In genomic region chr1:54360165-54361005, GRCh38 we compare ENCODE assay signal across 13 cellular contexts. TPM values are rescaled to one million over a fixed set of nuclear protein-coding genes. Genes with fewer than 3 reads are reported as not detected.
DNase-seq lines count a peak whose midpoint lies in the region; ATAC-seq and TF ChIP-seq lines count a peak whose summit lies in the region.
"Had no signal": no experiment of that assay in that cellular context is flagged by ENCODE, and none has a peak within 500 bp of the region (broad histone marks: within the 10 kb centered on the region; RNA-seq: fewer than 3 reads in every experiment).

No MANE protein-coding gene starts in this region.

- H3K27me3 ChIP-seq in CD4-positive, CD25-positive, alpha-beta regulatory T cell (ENCODE audit: control insufficient read depth, insufficient read depth, low read length), result no peaks in the 10 kb centered on the region
- H3K27me3 ChIP-seq in vagina, result no peaks in the 10 kb centered on the region

- H3K4me1 ChIP-seq in CD4-positive, CD25-positive, alpha-beta regulatory T cell (ENCODE audit: control insufficient read depth, insufficient read depth, low read length, poor library complexity, severe bottlenecking), result peaks cover 22% of the 10 kb centered on the region
- H3K4me1 ChIP-seq in vagina, result peaks cover 81% of the 10 kb centered on the region

- intact Hi-C loops in vagina (cut with DNase I), result no loop called here

- H3K27ac Mint-ChIP-seq in CD4-positive, CD25-positive, alpha-beta regulatory T cell, result peak overlapping the region; percentile 31 to 85 (median 38)
- H3K27ac Mint-ChIP-seq in T-cell, result peak overlapping the region; percentile 30 to 54
- H3K27ac Mint-ChIP-seq: activated naive CD4-positive, alpha-beta T cell treated with anti-CD3 and anti-CD28 coated beads, Interleukin-2, amount 10 ng/mL, durations not matched to agents 7 days and 5 days; progenitor cell of endocrine pancreas had no signal

- H3K4me3 ChIP-seq in CD4-positive, CD25-positive, alpha-beta regulatory T cell (ENCODE audit: low read depth, low read length), result no peak overlapping the region
- H3K4me3 ChIP-seq in fibroblast of villous mesenchyme (ENCODE audit: low read depth, low read length) (no peak overlapping the region), vagina (no peak overlapping the region)

- no peak for ATAC-seq in CD4-positive, CD25-positive, alpha-beta regulatory T cell (ENCODE audit: low read depth in 2 of 2)
- ATAC-seq in T-cell (replicated peaks in 1 of 4), result no peak
- ATAC-seq in HG03432 (IDR thresholded peaks at IDR 0.05; ENCODE audit: unreplicated experiment), result no peak

- H3K4me3 Mint-ChIP-seq in CD4-positive, CD25-positive, alpha-beta regulatory T cell, result no peak overlapping the region
- no peak overlapping the region for H3K4me3 Mint-ChIP-seq in T-cell
- H3K4me3 Mint-ChIP-seq: activated naive CD4-positive, alpha-beta T cell treated with anti-CD3 and anti-CD28 coated beads, Interleukin-2, amount 10 ng/mL, durations not matched to agents 7 days and 5 days had no signal

- TF ChIP-seq CTCF in GM13977 (IDR thresholded peaks at IDR 0.05; ENCODE audit: extremely low read depth, insufficient read depth, missing control alignments) (peak; percentile 35), fibroblast of villous mesenchyme (IDR thresholded peaks at IDR 0.05; ENCODE audit: insufficient read depth, low read depth, low read length) (peak; percentile 9), vagina (IDR thresholded peaks at IDR 0.05) (no peak)

- H3K36me3 Mint-ChIP-seq in CD4-positive, CD25-positive, alpha-beta regulatory T cell, result peaks cover 12% of the 10 kb centered on the region
- H3K36me3 Mint-ChIP-seq in T-cell, result peaks cover 13% of the 10 kb centered on the region

- DNase-seq in CD4-positive, CD25-positive, alpha-beta regulatory T cell, result peak in 1 of 3 donors; percentile 17
- DNase-seq in GM13977 (ENCODE audit: low spot score), result no peak
- DNase-seq in T-cell, result no peak
- no peak for DNase-seq in fibroblast of villous mesenchyme (ENCODE audit: low read depth)
- DNase-seq in NK-92 treated with Interleukin-12 subunit alpha and Interleukin-12 subunit beta, amount 100 ng/mL, for 24 hours (lab: John Stamatoyannopoulos, UW), result no peak
- no peak for DNase-seq in vagina (ENCODE audit: extremely low spot score in 2 of 2)
- DNase-seq in DMS79 (lab: John Stamatoyannopoulos, UW), result no peak
- DNase-seq: activated naive CD4-positive, alpha-beta T cell treated with anti-CD3 and anti-CD28 coated beads, Interleukin-2, amount 10 ng/mL, durations not matched to agents 7 days and 5 days; DMS153; NCI-H1105 treated with DMSO at 0.1 percent for 48 hours; SK-N-SH had no signal

- in situ Hi-C loops in GM13977 (cut with MboI; ENCODE audit: low pct_unique_long_range_greater_than_20kb, low sequenced_read_pairs, unreplicated experiment), result no loop called here

- H3K36me3 ChIP-seq in CD4-positive, CD25-positive, alpha-beta regulatory T cell (ENCODE audit: control insufficient read depth, insufficient read depth, low read length), result peaks cover 1% of the 10 kb centered on the region
- H3K36me3 ChIP-seq in vagina, result no peaks in the 10 kb centered on the region

- peaks cover 18 to 88% (median 40%) of the 10 kb centered on the region in 4 donors for H3K4me1 Mint-ChIP-seq in CD4-positive, CD25-positive, alpha-beta regulatory T cell
- peaks cover 88 to 92% (median 89%) of the 10 kb centered on the region in 3 donors for H3K4me1 Mint-ChIP-seq in T-cell

- no peak for TF ChIP-seq POLR2A in vagina (IDR thresholded peaks at IDR 0.05)

- no peak overlapping the region for H3K27ac ChIP-seq in CD4-positive, CD25-positive, alpha-beta regulatory T cell (ENCODE audit: insufficient read depth, low read length, poor library complexity, severe bottlenecking)
- H3K27ac ChIP-seq in vagina, result no peak overlapping the region

- POLR2A ChIA-PET in T-cell (lab: Charles Lee), result interaction anchor here in 1 of 2 donors (0.5 kb wide), 2 partner anchors 64 to 84 kb away, joined by 3 to 4 read pairs; no protein-coding TSS in a partner anchor

- H3K27me3 Mint-ChIP-seq in CD4-positive, CD25-positive, alpha-beta regulatory T cell, result no peaks in the 10 kb centered on the region
- H3K27me3 Mint-ChIP-seq in T-cell, result no peaks in the 10 kb centered on the region
- H3K27me3 Mint-ChIP-seq: activated naive CD4-positive, alpha-beta T cell treated with anti-CD3 and anti-CD28 coated beads, Interleukin-2, amount 10 ng/mL, durations not matched to agents 7 days and 5 days; progenitor cell of endocrine pancreas had no signal

- H3K9me3 ChIP-seq in CD4-positive, CD25-positive, alpha-beta regulatory T cell (ENCODE audit: control insufficient read depth in 2 of 2, low read length in 2 of 2), result no peaks in the 10 kb centered on the region
- H3K9me3 ChIP-seq in vagina, result no peaks in the 10 kb centered on the region
- H3K9me3 ChIP-seq: SK-N-SH had no signal

- H3K9me3 Mint-ChIP-seq in CD4-positive, CD25-positive, alpha-beta regulatory T cell, result no peaks in the 10 kb centered on the region
- no peaks in the 10 kb centered on the region for H3K9me3 Mint-ChIP-seq in T-cell
- H3K9me3 Mint-ChIP-seq: activated naive CD4-positive, alpha-beta T cell treated with anti-CD3 and anti-CD28 coated beads, Interleukin-2, amount 10 ng/mL, durations not matched to agents 7 days and 5 days had no signal

- CTCF ChIA-PET in T-cell (lab: Charles Lee), result interaction anchor here in 1 of 2 donors (0.7 kb wide), 1 partner anchor 311 kb away, joined by 3 read pairs; no protein-coding TSS in a partner anchor

RNA-seq across cellular contexts. Expression of gene SSBP3, which starts 45.8 kb away (rescaled TPM):
- 30.6 TPM for total RNA-seq in CD4-positive, CD25-positive, alpha-beta regulatory T cell
- polyA plus RNA-seq in CD4-positive, CD25-positive, alpha-beta regulatory T cell, result 1 to 10 TPM; 5.4 to 7.4 (median 6.9) TPM
- total RNA-seq in T-cell, result 10 to 100 TPM; 51.5 to 84.5 (median 69.2) TPM
- total RNA-seq in fibroblast of villous mesenchyme, result 14.8 and 15.1 TPM in 2 replicates
- total RNA-seq in vagina, result 70.7 TPM

Comparison
In these comparisons a context has a peak if more than half of its experiments do, and no peak if none do; other contexts are left out.
1. CTCF ChIP-seq: peak in GM13977 (single experiment) and fibroblast of villous mesenchyme (single experiment); none in vagina (0 of 3).